Comparison of ENCODE assay signal across 8 cellular contexts in the genomic region with DNA sequence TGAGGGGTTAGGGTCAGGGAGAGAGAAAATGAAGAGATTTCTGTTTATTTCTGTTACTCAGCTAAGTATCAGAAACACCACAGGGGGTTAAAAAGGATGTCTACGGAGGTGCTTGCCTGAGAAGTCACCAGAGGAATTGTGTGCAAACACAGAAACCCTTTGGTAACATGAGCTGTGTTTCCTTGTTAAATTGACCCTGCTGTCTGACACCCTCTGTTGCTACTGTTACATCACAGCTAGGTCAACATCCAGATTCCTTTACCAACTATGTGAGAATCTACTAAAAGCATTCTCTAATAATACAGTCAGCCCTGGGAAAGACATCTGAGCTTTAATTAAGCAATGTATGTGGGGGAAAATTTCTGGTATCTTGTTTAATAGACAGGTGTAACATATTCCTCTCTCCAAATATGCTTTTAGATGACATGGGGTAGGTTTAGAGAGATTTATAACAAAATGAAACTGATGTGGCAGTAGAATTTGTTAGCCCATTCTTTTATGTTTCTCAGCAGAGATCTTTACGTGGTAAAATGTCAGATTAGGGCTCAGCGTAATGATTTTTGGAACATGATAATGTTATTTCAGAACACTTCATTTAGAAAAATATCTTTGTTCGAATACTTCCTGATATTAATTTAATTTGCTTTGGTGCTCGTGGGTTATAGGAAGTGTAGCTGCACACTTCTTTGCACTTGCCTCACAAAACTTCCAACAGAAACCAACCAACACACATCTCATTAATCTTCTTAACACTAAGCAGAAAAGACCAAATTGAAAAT.
DNase-seq lines count a peak whose midpoint lies in the region; ATAC-seq and TF ChIP-seq lines count a peak whose summit lies in the region.

No MANE protein-coding gene starts in this region.

- 43 to 51% methylated on average over 5 of the region's 5 CpGs for WGBS in esophagus squamous epithelium, 2 donors
- 28% methylated on average over 5 of the region's 5 CpGs for WGBS in prostate gland

- DNase-seq in DND-41 = no peak
- peak; percentile 61 for DNase-seq in NCI-H146 (lab: John Stamatoyannopoulos, UW)
- DNase-seq in esophagus squamous epithelium (lab: John Stamatoyannopoulos, UW) = no peak
- DNase-seq in nephron progenitor cell = peak; percentile 9
- no peak for DNase-seq in central memory CD4-positive, alpha-beta T cell
- DNase-seq in ureter (ENCODE audit: low spot score) = no peak
- DNase-seq in NCI-H2171 treated with DMSO at 0.1 percent for 48 hours (lab: John Stamatoyannopoulos, UW) = no peak
- DNase-seq in prostate gland (ENCODE audit: low spot score) = no peak

- peaks cover 4% of the 10 kb centered on the region for H3K9me3 Mint-ChIP-seq in nephron progenitor cell

- H4K20me1 ChIP-seq in DND-41 (ENCODE audit: insufficient read depth, low read length) = no peaks in the 10 kb centered on the region

- intact Hi-C loops in esophagus squamous epithelium (cut with DNase I) = no loop called here
- intact Hi-C loops in prostate gland (cut with DNase I) = no loop called here

- ATAC-seq in DND-41 (ENCODE audit: insufficient read depth, low read depth) = no peak; the same call in 2 of the 3 replicates

- TF ChIP-seq CTCF in DND-41 (IDR thresholded peaks at IDR 0.05; ENCODE audit: borderline replicate concordance, extremely low read depth, low read length, poor library complexity, severe bottlenecking) (no peak), esophagus squamous epithelium (IDR thresholded peaks at IDR 0.05) (no peak), nephron progenitor cell (IDR thresholded peaks at IDR 0.05) (no peak), prostate gland (IDR thresholded peaks at IDR 0.05) (no peak)

- H3K27ac Mint-ChIP-seq in nephron progenitor cell = peak overlapping the region; percentile 87

- H3K9me3 ChIP-seq in DND-41 (ENCODE audit: insufficient read depth, low read length, severe bottlenecking) = no peaks in the 10 kb centered on the region
- no peaks in the 10 kb centered on the region for H3K9me3 ChIP-seq in esophagus squamous epithelium
- H3K9me3 ChIP-seq in prostate gland = no peaks in the 10 kb centered on the region

- peaks cover 13% of the 10 kb centered on the region for H3K27me3 Mint-ChIP-seq in nephron progenitor cell (ENCODE audit: low read depth, poor library complexity)

- peaks cover 39% of the 10 kb centered on the region for H3K4me1 Mint-ChIP-seq in nephron progenitor cell

- TF ChIP-seq POLR2A in esophagus squamous epithelium (IDR thresholded peaks at IDR 0.05) (no peak), prostate gland (IDR thresholded peaks at IDR 0.05) (no peak)

- peak overlapping the region; percentile 35 for H3K4me3 Mint-ChIP-seq in nephron progenitor cell

- no peaks in the 10 kb centered on the region for H3K79me2 ChIP-seq in DND-41 (ENCODE audit: insufficient read depth, low read length)

- H3K4me2 ChIP-seq in DND-41 (ENCODE audit: insufficient read depth, low read length) = no peak overlapping the region

- peaks cover 4% of the 10 kb centered on the region; the same call in 1 of the 2 replicates for H3K4me1 ChIP-seq in DND-41 (ENCODE audit: insufficient read depth, low read length)
- no peaks in the 10 kb centered on the region for H3K4me1 ChIP-seq in esophagus squamous epithelium
- H3K4me1 ChIP-seq in prostate gland (replicated peaks) = no peaks in the 10 kb centered on the region

- H3K27ac ChIP-seq in DND-41 (ENCODE audit: low read length) = no peak overlapping the region
- peak overlapping the region in 3 of 4 donors; percentile 2 to 48 (median 12) for H3K27ac ChIP-seq in esophagus squamous epithelium
- H3K27ac ChIP-seq in prostate gland = no peak overlapping the region

- no peak overlapping the region for H3K4me3 ChIP-seq in DND-41 (ENCODE audit: low read depth in 1 of 2, low read length in 2 of 2)
- peak overlapping the region in 2 of 4 donors; percentile 14 to 39 for H3K4me3 ChIP-seq in esophagus squamous epithelium
- H3K4me3 ChIP-seq in prostate gland = no peak overlapping the region

- no peaks in the 10 kb centered on the region for H3K36me3 Mint-ChIP-seq in nephron progenitor cell (ENCODE audit: low read depth)

- H3K36me3 ChIP-seq in DND-41 (ENCODE audit: insufficient read depth, low read length) (no peaks in the 10 kb centered on the region), esophagus squamous epithelium (no peaks in the 10 kb centered on the region), prostate gland (no peaks in the 10 kb centered on the region)

- H2AFZ ChIP-seq in DND-41 (ENCODE audit: low read depth, low read length) = peak overlapping the region; percentile 47

- H3K27me3 ChIP-seq in DND-41 (ENCODE audit: insufficient read depth, low read length, poor library complexity) (no peaks in the 10 kb centered on the region), esophagus squamous epithelium (no peaks in the 10 kb centered on the region), prostate gland (replicated peaks; ENCODE audit: insufficient read depth) (no peaks in the 10 kb centered on the region)

- H3K9ac ChIP-seq in DND-41 (ENCODE audit: low read depth, low read length) = no peak overlapping the region

Comparison
In these comparisons a context has a peak if more than half of its experiments do, and no peak if none do; other contexts are left out.
1. DNase-seq: peak in NCI-H146 (single experiment) and nephron progenitor cell (single experiment); none in DND-41 (single experiment), esophagus squamous epithelium (single experiment), central memory CD4-positive, alpha-beta T cell (single experiment), ureter (single experiment), NCI-H2171 treated with DMSO at 0.1 percent for 48 hours (single experiment) and prostate gland (single experiment).
2. H3K27ac ChIP-seq: peak in esophagus squamous epithelium (3 of 4); none in DND-41 (single experiment) and prostate gland (0 of 2).